ENCODE assay signal across 27 cellular contexts in the genomic region with DNA sequence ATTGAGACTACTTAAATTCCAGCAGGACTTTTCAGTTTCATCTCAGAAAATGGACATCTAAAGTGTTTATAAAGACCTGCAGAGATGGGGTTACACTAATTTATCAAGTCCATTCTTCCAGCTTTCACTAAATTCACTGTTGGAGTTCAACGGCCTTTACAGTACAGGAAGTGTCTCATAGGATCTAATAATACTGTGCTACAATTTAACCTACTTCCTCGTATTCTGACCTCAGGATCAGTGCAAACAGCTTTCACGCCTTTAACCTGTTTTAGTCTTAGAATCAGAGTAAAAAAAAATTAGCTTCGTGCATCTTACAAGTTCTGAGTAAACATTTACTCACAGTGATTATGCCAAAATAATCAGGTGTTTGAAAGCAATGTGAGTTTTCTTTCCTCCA.
DNase-seq lines count a peak whose midpoint lies in the region; ATAC-seq, FAIRE-seq and TF ChIP-seq lines count a peak whose summit lies in the region.
"Had no signal": no experiment of that assay in that cellular context is flagged by ENCODE, and none has a peak within 500 bp of the region (broad histone marks: within the 10 kb centered on the region; RNA-seq: fewer than 3 reads in every experiment).

No MANE protein-coding gene starts in this region.

- intact Hi-C loops in endothelial cell of umbilical vein (cut with micrococcal nuclease), result loop anchor here (2.0 kb wide), 1 partner anchor 31 kb away; no protein-coding TSS in a partner anchor
- intact Hi-C loops in mucosa of descending colon (cut with DNase I, micrococcal nuclease), result no loop called here

- no peaks in the 10 kb centered on the region for H3K27me3 Mint-ChIP-seq in GM23338 (ENCODE audit: insufficient read depth, low read depth, poor library complexity)
- H3K27me3 Mint-ChIP-seq: CD4-positive, CD25-positive, alpha-beta regulatory T cell had no signal

- no peak overlapping the region for H2AFZ ChIP-seq in GM23338
- H2AFZ ChIP-seq in endothelial cell of umbilical vein (ENCODE audit: low read depth, low read length), result no peak overlapping the region

- H3K4me3 Mint-ChIP-seq in GM23338, result no peak overlapping the region
- H3K4me3 Mint-ChIP-seq: CD14-positive monocyte; CD4-positive, alpha-beta memory T cell; CD4-positive, CD25-positive, alpha-beta regulatory T cell had no signal

- TF ChIP-seq CTCF in GM23338 (conservative IDR thresholded peaks at IDR 0.05; ENCODE audit: low read depth in 2 of 2), result no peak
- TF ChIP-seq CTCF in endothelial cell of umbilical vein (IDR thresholded peaks at IDR 0.05; ENCODE audit: extremely low read depth in 1 of 2, insufficient read depth in 1 of 2, low read depth in 1 of 2, low read length in 2 of 2), result no peak
- no peak for TF ChIP-seq CTCF in mucosa of descending colon (IDR thresholded peaks at IDR 0.05)

- H3K36me3 Mint-ChIP-seq in GM23338 (ENCODE audit: low read depth), result no peaks in the 10 kb centered on the region
- H3K36me3 Mint-ChIP-seq: CD14-positive monocyte; CD4-positive, alpha-beta memory T cell; CD4-positive, CD25-positive, alpha-beta regulatory T cell; CD8-positive, alpha-beta memory T cell had no signal

- dilution Hi-C loops in endothelial cell of umbilical vein (cut with MboI; ENCODE audit: extremely low pct_ligation_motif_present, low sequenced_read_pairs), result no loop called here

- H3K9me1 ChIP-seq in endothelial cell of umbilical vein (replicated peaks; ENCODE audit: control insufficient read depth, extremely low read depth, insufficient read depth, low read length), result no peaks in the 10 kb centered on the region

- no peaks in the 10 kb centered on the region for H3K9me3 Mint-ChIP-seq in GM23338
- H3K9me3 Mint-ChIP-seq: CD8-positive, alpha-beta memory T cell had no signal

- no peaks in the 10 kb centered on the region for H3K9me3 ChIP-seq in endothelial cell of umbilical vein (replicated peaks; ENCODE audit: control insufficient read depth, insufficient read depth, low read length)
- no peaks in the 10 kb centered on the region for H3K9me3 ChIP-seq in mucosa of descending colon
- H3K9me3 ChIP-seq: BE2C, BLaER1 had no signal

- H3K4me2 ChIP-seq in GM23338, result peak overlapping the region; percentile 29; the same call in 1 of the 2 replicates
- peak overlapping the region; percentile 51 for H3K4me2 ChIP-seq in endothelial cell of umbilical vein (ENCODE audit: insufficient read depth, low read length)
- H3K4me2 ChIP-seq: BLaER1 had no signal

- peak; percentile 83 for FAIRE-seq in endothelial cell of umbilical vein (lab: Jason Lieb, UNC)
- FAIRE-seq: A204.1, GM12878, GM12892, GM18507 had no signal

- H3K36me3 ChIP-seq in GM23338 (ENCODE audit: insufficient read depth), result no peaks in the 10 kb centered on the region
- H3K36me3 ChIP-seq in endothelial cell of umbilical vein (ENCODE audit: control insufficient read depth in 2 of 2, extremely low read depth in 1 of 2, insufficient read depth in 2 of 2, low read length in 2 of 2), result no peaks in the 10 kb centered on the region
- H3K36me3 ChIP-seq in mucosa of descending colon (ENCODE audit: low read depth), result no peaks in the 10 kb centered on the region
- H3K36me3 ChIP-seq: BE2C, BLaER1 had no signal

- no peaks in the 10 kb centered on the region for H3F3A ChIP-seq in GM23338 (replicated peaks; ENCODE audit: low read depth)

- no peaks in the 10 kb centered on the region for H3K9me2 ChIP-seq in GM23338 (ENCODE audit: insufficient read depth)

- H3K4me3 ChIP-seq in GM23338, result no peak overlapping the region
- H3K4me3 ChIP-seq in endothelial cell of umbilical vein (replicated peaks in 1 of 3; ENCODE audit: insufficient read depth in 1 of 3, low read depth in 1 of 3, low read length in 3 of 3), result no peak overlapping the region
- no peak overlapping the region for H3K4me3 ChIP-seq in mucosa of descending colon
- H3K4me3 ChIP-seq: BLaER1, GM12878 had no signal

- BruUV-seq in endothelial cell of umbilical vein (replicated peaks; lab: Mats Ljungman, UMichigan), result no TSS peak

- H3K27ac Mint-ChIP-seq in GM23338, result no peak overlapping the region; the same call in 1 of the 2 replicates
- H3K27ac Mint-ChIP-seq: CD14-positive monocyte; CD4-positive, CD25-positive, alpha-beta regulatory T cell; CD8-positive, alpha-beta memory T cell had no signal

- CTCF ChIA-PET in endothelial cell of umbilical vein (lab: Charles Lee), result interaction anchor here (0.6 to 1.4 kb wide), 4 partner anchors 13 to 207 kb away, joined by 3 to 5 read pairs (median 4); no protein-coding TSS in a partner anchor

- peaks cover 21% of the 10 kb centered on the region for H3K4me1 Mint-ChIP-seq in GM23338
- H3K4me1 Mint-ChIP-seq: CD14-positive monocyte had no signal

- TF ChIP-seq POLR2A in endothelial cell of umbilical vein (IDR thresholded peaks at IDR 0.05; ENCODE audit: low read depth, low read length), result no peak

- H4K20me1 ChIP-seq in GM23338 (replicated peaks; ENCODE audit: insufficient read depth) (no peaks in the 10 kb centered on the region), endothelial cell of umbilical vein (replicated peaks; ENCODE audit: control insufficient read depth, extremely low read depth, insufficient read depth, low read length) (no peaks in the 10 kb centered on the region)
- H4K20me1 ChIP-seq: BLaER1 had no signal

- H3K4me1 ChIP-seq in GM23338 (ENCODE audit: insufficient read depth), result peaks cover 19% of the 10 kb centered on the region
- H3K4me1 ChIP-seq in endothelial cell of umbilical vein (ENCODE audit: control insufficient read depth, extremely low read depth, insufficient read depth, low read length), result peaks cover 9% of the 10 kb centered on the region
- no peaks in the 10 kb centered on the region for H3K4me1 ChIP-seq in mucosa of descending colon (ENCODE audit: low read depth)
- H3K4me1 ChIP-seq: BE2C, BLaER1 had no signal

- no peaks in the 10 kb centered on the region for H3K27me3 ChIP-seq in GM23338 (ENCODE audit: insufficient read depth)
- no peaks in the 10 kb centered on the region for H3K27me3 ChIP-seq in endothelial cell of umbilical vein (ENCODE audit: control insufficient read depth in 2 of 2, insufficient read depth in 2 of 2, low read length in 2 of 2)
- H3K27me3 ChIP-seq: BE2C, BLaER1 had no signal

- POLR2A ChIA-PET in endothelial cell of umbilical vein (lab: Charles Lee), result no interaction called here

- no peak overlapping the region for H3K27ac ChIP-seq in GM23338 (ENCODE audit: low read depth)
- no peak overlapping the region for H3K27ac ChIP-seq in endothelial cell of umbilical vein (ENCODE audit: insufficient read depth, low read depth, low read length)
- H3K27ac ChIP-seq: BLaER1 had no signal

- DNase-seq in GM23338 (ENCODE audit: low spot score) (no peak), Kasumi-1 (lab: John Stamatoyannopoulos, UW) (peak; percentile 6 to 11), endothelial cell of umbilical vein (ENCODE audit: low read depth, low spot score) (peak; percentile 44), mucosa of descending colon (no peak), globus pallidus (ENCODE audit: low spot score) (no peak), HCEC 1CT (no peak)
- DNase-seq: 8988T; ACHN; BE2C; CD4-positive, alpha-beta memory T cell; CD4-positive, CD25-positive, alpha-beta regulatory T cell; CD8-positive, alpha-beta memory T cell; COR-L47; DMS 273 treated with DMSO at 0.1 percent for 48 hours; DMS153; DMS53; DMS79; DND-41; EL; GDM1 had no signal

- H3K79me2 ChIP-seq in GM23338 (replicated peaks; ENCODE audit: insufficient read depth) (no peaks in the 10 kb centered on the region), endothelial cell of umbilical vein (ENCODE audit: control insufficient read depth, insufficient read depth, low read length) (no peaks in the 10 kb centered on the region)

- ATAC-seq in GM23338 (no peak), mucosa of descending colon (peak; percentile 71), HG03095 (IDR thresholded peaks at IDR 0.05; ENCODE audit: unreplicated experiment) (no peak)
- ATAC-seq: GM12878 had no signal

- H3K9ac ChIP-seq in endothelial cell of umbilical vein (replicated peaks; ENCODE audit: extremely low read depth, insufficient read depth, low read length), result no peak overlapping the region
- H3K9ac ChIP-seq: BLaER1 had no signal

TF ChIP-seq in endothelial cell of umbilical vein, 7 proteins besides CTCF, POLR2A, EP300 and RAD21:
- TF ChIP-seq, protein P1, sequence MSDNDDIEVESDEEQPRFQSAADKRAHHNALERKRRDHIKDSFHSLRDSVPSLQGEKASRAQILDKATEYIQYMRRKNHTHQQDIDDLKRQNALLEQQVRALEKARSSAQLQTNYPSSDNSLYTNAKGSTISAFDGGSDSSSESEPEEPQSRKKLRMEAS (IDR thresholded peaks at IDR 0.05; ENCODE audit: insufficient read depth, insufficient read length), result no peak
- TF ChIP-seq EZH2 (IDR thresholded peaks at IDR 0.05; ENCODE audit: borderline replicate concordance, low read depth, low read length, severe bottlenecking) (no peak), JUN (IDR thresholded peaks at IDR 0.05; ENCODE audit: borderline replicate concordance, insufficient read depth, insufficient read length, low read depth) (no peak), MYC (IDR thresholded peaks at IDR 0.05; ENCODE audit: low read depth, low read length) (no peak), FOS (IDR thresholded peaks at IDR 0.05; ENCODE audit: borderline replicate concordance, insufficient read depth, low read length) (no peak), POLR2AphosphoS5 (IDR thresholded peaks at IDR 0.05; ENCODE audit: insufficient read depth, low read depth, low read length) (no peak), GATA2 (IDR thresholded peaks at IDR 0.05; ENCODE audit: insufficient read depth, insufficient read length, low read depth, low read length) (no peak)
TF ChIP-seq in endothelial cell of umbilical vein: peak in this region for 0.

Comparison
In these comparisons a context has a peak if more than half of its experiments do, and no peak if none do; other contexts are left out.
1. DNase-seq: peak in Kasumi-1 (2 of 2) and endothelial cell of umbilical vein (single experiment); none in GM23338 (single experiment), mucosa of descending colon (0 of 3), globus pallidus (single experiment) and HCEC 1CT (single experiment).